Comparison of ENCODE assay signal across 1 cellular context in the genomic region with DNA sequence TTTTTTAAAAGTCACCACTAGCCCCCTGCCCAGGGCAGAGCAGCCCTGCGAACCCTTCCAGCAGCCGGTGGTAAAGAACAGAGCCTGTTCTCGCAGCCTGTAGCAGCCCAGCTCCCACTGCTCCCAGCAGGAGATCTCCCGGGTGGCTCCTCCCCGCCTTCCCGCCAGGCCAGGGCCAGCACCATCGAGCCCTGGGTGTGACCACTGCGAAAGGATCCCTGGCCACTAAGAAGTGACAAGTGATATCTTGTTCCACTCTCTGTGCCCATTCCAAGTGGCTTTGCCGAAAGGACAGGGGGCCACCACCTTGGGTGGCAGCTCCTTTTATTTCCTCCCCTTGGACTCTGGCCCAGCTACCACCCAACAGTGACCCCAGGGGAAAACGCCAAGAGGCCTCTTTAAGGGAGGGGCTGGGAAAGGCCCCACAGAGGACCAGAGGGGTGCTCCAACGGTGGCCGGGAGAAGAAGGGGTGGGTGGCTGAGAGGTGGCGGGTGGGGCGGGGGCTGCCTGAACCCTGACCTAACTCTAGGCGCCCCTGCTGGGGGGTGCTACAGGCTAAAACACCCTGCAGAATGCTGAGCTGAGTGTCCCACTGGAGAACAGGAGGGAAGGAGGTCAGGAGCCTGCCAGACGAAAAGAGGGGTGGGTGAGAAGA.
TF ChIP-seq lines count a peak whose summit lies in the region.

No MANE protein-coding gene starts in this region.

TF ChIP-seq in H1, 55 proteins besides CTCF, POLR2A, EP300 and RAD21:
- no peak for TF ChIP-seq NANOG (IDR thresholded peaks at IDR 0.05; ENCODE audit: insufficient read depth, low read depth, low read length, poor library complexity, severe bottlenecking)
- 0 out of 2 replicates have a peak, but pooled peaks have one; percentile 36 for TF ChIP-seq GABPA (IDR thresholded peaks at IDR 0.05; ENCODE audit: borderline replicate concordance, insufficient read depth, low read length)
